In genomic region chr19:49642488-49643035, GRCh38 we compare ENCODE assay signal across 1 cellular context.
A peak's percentile ranks its signal among the peaks of the same experiment; 100 is the strongest.
TF ChIP-seq lines count a peak whose summit lies in the region.

No MANE protein-coding gene starts in this region.

TF ChIP-seq in H1, 55 proteins besides CTCF, POLR2A, EP300 and RAD21:
- 0 out of 4 replicates have a peak, but pooled peaks have one; percentile 17 to 23 for TF ChIP-seq SIN3A (conservative IDR thresholded peaks at IDR 0.05 in 1 of 2, IDR thresholded peaks at IDR 0.05 in 1 of 2; ENCODE audit: low read depth in 1 of 2, low read length in 2 of 2)
- TF ChIP-seq CBX8 (IDR thresholded peaks at IDR 0.05; ENCODE audit: borderline replicate concordance, low read depth, low read length), result no peak
- no peak for TF ChIP-seq EGR1 (IDR thresholded peaks at IDR 0.05; ENCODE audit: borderline replicate concordance, low read depth, low read length)
- no peak; the same call in 1 of the 2 replicates for TF ChIP-seq PHF8 (conservative IDR thresholded peaks at IDR 0.05; ENCODE audit: low read depth, low read length)
- no peak for TF ChIP-seq CHD7 (IDR thresholded peaks at IDR 0.05; ENCODE audit: insufficient replicate concordance, low read length)
- TF ChIP-seq MAX (IDR thresholded peaks at IDR 0.05), result no peak
- TF ChIP-seq POU5F1 (IDR thresholded peaks at IDR 0.05; ENCODE audit: low read depth, low read length), result no peak
- no peak for TF ChIP-seq ASH2L (IDR thresholded peaks at IDR 0.05; ENCODE audit: low read length)
- TF ChIP-seq BACH1 (IDR thresholded peaks at IDR 0.05; ENCODE audit: low read length), result no peak
- TF ChIP-seq NRF1 (IDR thresholded peaks at IDR 0.05; ENCODE audit: low read depth, low read length), result no peak
- no peak for TF ChIP-seq ZNF274 (IDR thresholded peaks at IDR 0.05; ENCODE audit: borderline replicate concordance, extremely low read depth, low read length)
- TF ChIP-seq TBP (IDR thresholded peaks at IDR 0.05; ENCODE audit: low read depth, low read length), result no peak
- 0 out of 2 replicates have a peak, but pooled peaks have one; percentile 35 for TF ChIP-seq KDM5A (IDR thresholded peaks at IDR 0.05; ENCODE audit: low read length)
- 0 out of 2 replicates have a peak, but pooled peaks have one; percentile 1 for TF ChIP-seq TAF1 (IDR thresholded peaks at IDR 0.05; ENCODE audit: low read depth, low read length)
